In the genomic region with DNA sequence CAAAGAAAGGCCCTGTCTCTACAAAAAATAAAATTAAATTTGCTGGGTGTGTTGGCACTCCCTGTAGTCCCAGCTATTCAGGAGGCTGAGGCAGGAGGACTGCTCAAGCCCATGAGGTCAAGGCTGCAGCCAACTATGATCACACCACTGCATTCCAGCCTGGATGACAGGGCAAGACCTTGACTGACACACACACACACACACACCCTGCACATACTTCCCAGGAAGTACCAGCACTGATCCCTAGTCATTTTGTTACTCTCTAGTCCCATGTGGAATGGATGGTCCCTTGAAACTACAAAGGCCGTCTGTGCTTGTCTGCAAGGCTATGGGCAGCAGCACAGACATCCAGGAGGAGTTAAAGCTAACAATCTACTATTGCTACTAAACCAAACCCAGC, we compare ENCODE assay signal across 1 cellular context.
TF ChIP-seq lines count a peak whose summit lies in the region.

No MANE protein-coding gene starts in this region.

TF ChIP-seq in HCT116, 20 proteins besides CTCF, POLR2A, EP300 and RAD21:
- TF ChIP-seq SRF (IDR thresholded peaks at IDR 0.05; ENCODE audit: low read depth) = no peak
- no peak for TF ChIP-seq CEBPB (IDR thresholded peaks at IDR 0.05; ENCODE audit: low read depth)
- TF ChIP-seq CBX3 (IDR thresholded peaks at IDR 0.05; ENCODE audit: low read depth) = no peak
- TF ChIP-seq ZFX (IDR thresholded peaks at IDR 0.05) = no peak
- no peak for TF ChIP-seq YY1 (IDR thresholded peaks at IDR 0.05; ENCODE audit: extremely low read depth, insufficient replicate concordance, low read depth, low read length)
- TF ChIP-seq, protein P1, sequence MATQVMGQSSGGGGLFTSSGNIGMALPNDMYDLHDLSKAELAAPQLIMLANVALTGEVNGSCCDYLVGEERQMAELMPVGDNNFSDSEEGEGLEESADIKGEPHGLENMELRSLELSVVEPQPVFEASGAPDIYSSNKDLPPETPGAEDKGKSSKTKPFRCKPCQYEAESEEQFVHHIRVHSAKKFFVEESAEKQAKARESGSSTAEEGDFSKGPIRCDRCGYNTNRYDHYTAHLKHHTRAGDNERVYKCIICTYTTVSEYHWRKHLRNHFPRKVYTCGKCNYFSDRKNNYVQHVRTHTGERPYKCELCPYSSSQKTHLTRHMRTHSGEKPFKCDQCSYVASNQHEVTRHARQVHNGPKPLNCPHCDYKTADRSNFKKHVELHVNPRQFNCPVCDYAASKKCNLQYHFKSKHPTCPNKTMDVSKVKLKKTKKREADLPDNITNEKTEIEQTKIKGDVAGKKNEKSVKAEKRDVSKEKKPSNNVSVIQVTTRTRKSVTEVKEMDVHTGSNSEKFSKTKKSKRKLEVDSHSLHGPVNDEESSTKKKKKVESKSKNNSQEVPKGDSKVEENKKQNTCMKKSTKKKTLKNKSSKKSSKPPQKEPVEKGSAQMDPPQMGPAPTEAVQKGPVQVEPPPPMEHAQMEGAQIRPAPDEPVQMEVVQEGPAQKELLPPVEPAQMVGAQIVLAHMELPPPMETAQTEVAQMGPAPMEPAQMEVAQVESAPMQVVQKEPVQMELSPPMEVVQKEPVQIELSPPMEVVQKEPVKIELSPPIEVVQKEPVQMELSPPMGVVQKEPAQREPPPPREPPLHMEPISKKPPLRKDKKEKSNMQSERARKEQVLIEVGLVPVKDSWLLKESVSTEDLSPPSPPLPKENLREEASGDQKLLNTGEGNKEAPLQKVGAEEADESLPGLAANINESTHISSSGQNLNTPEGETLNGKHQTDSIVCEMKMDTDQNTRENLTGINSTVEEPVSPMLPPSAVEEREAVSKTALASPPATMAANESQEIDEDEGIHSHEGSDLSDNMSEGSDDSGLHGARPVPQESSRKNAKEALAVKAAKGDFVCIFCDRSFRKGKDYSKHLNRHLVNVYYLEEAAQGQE (IDR thresholded peaks at IDR 0.05; ENCODE audit: low read depth) = no peak
- TF ChIP-seq EGR1 (IDR thresholded peaks at IDR 0.05; ENCODE audit: low read depth) = no peak
- no peak for TF ChIP-seq EZH2phosphoT487 (IDR thresholded peaks at IDR 0.05; ENCODE audit: borderline replicate concordance)
- TF ChIP-seq SIN3A (IDR thresholded peaks at IDR 0.05; ENCODE audit: low read depth) = no peak
- no peak for TF ChIP-seq TCF7L2 (IDR thresholded peaks at IDR 0.05; ENCODE audit: borderline replicate concordance, extremely low read depth, insufficient read depth, insufficient read length)
- TF ChIP-seq, protein P2, sequence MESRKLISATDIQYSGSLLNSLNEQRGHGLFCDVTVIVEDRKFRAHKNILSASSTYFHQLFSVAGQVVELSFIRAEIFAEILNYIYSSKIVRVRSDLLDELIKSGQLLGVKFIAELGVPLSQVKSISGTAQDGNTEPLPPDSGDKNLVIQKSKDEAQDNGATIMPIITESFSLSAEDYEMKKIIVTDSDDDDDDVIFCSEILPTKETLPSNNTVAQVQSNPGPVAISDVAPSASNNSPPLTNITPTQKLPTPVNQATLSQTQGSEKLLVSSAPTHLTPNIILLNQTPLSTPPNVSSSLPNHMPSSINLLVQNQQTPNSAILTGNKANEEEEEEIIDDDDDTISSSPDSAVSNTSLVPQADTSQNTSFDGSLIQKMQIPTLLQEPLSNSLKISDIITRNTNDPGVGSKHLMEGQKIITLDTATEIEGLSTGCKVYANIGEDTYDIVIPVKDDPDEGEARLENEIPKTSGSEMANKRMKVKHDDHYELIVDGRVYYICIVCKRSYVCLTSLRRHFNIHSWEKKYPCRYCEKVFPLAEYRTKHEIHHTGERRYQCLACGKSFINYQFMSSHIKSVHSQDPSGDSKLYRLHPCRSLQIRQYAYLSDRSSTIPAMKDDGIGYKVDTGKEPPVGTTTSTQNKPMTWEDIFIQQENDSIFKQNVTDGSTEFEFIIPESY (IDR thresholded peaks at IDR 0.05; ENCODE audit: extremely low read depth, insufficient replicate concordance, low read length) = no peak
